1 cellular context compared by ENCODE assay signal in the genomic region with DNA sequence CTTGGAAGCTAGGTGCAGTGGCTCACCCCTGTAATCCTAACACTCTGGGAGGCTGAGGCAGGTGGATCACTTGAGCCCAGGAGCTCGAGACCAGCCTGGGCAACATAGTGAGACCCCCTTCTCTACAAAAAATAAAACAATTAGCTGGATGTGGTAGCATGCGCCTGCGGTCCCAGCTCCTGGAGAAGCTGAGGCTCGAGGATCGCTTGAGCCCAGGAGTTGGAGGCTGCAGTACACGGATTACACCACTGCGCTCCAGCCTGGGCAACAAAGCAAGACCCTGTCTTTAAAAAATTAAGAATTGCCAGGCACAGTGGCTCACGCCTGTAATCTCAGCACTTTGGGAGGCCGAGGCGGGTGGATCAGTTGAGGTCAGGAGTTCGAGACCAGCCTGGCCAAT.
A peak's percentile ranks its signal among the peaks of the same experiment; 100 is the strongest.
TF ChIP-seq lines count a peak whose summit lies in the region.

No MANE protein-coding gene starts in this region.

TF ChIP-seq in HepG2, 621 proteins besides CTCF, POLR2A, EP300 and RAD21:
- TF ChIP-seq ZNF121 (CRISPR knock-in tag; IDR thresholded peaks at IDR 0.05): 0 out of 2 replicates have a peak, but pooled peaks have one; percentile 21
